8 cellular contexts compared by ENCODE assay signal in the genomic region with DNA sequence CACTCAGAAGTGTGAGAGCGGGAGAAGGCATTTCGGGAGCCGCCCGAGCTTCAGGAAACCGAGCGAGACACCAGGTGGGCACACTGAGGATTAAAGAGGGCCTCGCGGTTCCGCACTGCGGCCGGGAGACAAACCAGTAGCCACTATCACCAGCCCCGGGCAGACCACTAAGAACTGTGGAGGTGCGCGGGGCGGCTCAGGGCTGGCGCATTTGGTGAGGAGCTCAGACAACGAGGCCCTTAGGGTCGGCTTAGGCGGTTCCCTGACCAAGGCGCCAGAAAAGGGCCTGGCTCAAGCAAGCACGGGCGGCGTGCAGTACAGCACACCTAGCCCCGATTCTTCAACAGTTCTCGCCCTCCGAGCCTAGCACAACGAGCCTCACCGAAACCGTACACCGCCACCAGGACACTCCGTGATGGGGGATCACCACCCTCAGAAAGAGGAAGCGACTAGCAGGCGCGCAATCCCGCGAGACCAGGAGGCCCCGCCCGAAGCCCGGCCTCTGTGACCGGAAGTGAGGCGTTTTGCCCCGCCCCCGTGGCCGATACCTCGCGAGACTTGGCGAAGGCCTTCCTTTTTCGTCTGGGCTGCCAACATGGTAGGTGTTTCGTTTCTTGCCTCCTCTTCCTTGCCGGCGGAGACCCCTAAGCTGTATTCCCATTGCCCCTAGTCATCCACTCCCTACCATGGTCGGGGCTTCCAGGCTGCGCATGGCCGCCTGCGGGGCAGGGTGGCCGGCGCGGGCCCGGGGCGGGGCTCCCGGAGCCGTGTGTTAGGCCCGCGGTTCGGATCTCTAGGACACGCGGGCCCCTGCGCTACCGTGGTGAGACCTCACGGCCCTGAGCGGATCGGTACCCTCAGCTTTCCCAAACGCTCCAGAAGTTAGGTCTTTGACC. TPM values are rescaled to one million over a fixed set of nuclear protein-coding genes. Genes with fewer than 3 reads are reported as not detected.
DNase-seq lines count a peak whose midpoint lies in the region; ATAC-seq and TF ChIP-seq lines count a peak whose summit lies in the region.

A gene (plus strand): TSS at position 574 of the 896 bp plus-strand sequence. CDS start 22 bp downstream, at position 596.
A gene with protein sequence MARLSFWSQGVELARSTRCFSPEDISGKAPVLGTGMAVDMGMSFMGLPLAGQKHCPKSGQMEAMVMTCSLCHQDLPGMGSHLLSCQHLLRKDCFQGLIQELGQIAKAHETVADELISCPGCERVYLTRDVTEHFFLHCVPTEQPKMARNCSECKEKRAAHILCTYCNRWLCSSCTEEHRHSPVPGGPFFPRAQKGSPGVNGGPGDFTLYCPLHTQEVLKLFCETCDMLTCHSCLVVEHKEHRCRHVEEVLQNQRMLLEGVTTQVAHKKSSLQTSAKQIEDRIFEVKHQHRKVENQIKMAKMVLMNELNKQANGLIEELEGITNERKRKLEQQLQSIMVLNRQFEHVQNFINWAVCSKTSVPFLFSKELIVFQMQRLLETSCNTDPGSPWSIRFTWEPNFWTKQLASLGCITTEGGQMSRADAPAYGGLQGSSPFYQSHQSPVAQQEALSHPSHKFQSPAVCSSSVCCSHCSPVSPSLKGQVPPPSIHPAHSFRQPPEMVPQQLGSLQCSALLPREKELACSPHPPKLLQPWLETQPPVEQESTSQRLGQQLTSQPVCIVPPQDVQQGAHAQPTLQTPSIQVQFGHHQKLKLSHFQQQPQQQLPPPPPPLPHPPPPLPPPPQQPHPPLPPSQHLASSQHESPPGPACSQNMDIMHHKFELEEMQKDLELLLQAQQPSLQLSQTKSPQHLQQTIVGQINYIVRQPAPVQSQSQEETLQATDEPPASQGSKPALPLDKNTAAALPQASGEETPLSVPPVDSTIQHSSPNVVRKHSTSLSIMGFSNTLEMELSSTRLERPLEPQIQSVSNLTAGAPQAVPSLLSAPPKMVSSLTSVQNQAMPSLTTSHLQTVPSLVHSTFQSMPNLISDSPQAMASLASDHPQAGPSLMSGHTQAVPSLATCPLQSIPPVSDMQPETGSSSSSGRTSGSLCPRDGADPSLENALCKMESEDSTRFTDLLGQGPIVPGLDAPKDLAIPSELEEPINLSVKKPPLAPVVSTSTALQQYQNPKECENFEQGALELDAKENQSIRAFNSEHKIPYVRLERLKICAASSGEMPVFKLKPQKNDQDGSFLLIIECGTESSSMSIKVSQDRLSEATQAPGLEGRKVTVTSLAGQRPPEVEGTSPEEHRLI (N-terminal part only) (minus strand): TSS at position 447 of the 896 bp plus-strand sequence. CDS start 10,391 bp downstream, outside the sequence.

- DNase-seq in AG09319 (ENCODE audit: extremely low read depth, low read depth) (peak; percentile 91), NCI-H345 (lab: John Stamatoyannopoulos, UW) (peak; percentile 97), activated B cell treated with CpG ODN at 0.5 μM for 24 hours (peak; percentile 99), cardiac fibroblast (ENCODE audit: low read depth in 2 of 2) (peak; percentile 97 to 98), iris pigment epithelial cell (ENCODE audit: low read depth) (peak; percentile 96)
- peak; percentile 98 for DNase-seq in stimulated activated CD4-positive, alpha-beta T cell treated with anti-CD3 and anti-CD28 coated beads, Interleukin-12 subunit alpha, Interleukin-12 subunit beta, amount 100 ng/mL, for 24 hours (ENCODE audit: low read depth in 2 of 2)

- H3K9me3 Mint-ChIP-seq in activated B cell treated with CpG ODN at 0.5 μM for 24 hours, result no peaks in the 10 kb centered on the region

- POLR2A ChIA-PET in activated B cell treated with CpG ODN at 0.5 μM for 24 hours (lab: Charles Lee), result interaction anchor here (0.5 to 2.6 kb wide), 27 partner anchors 9 to 1390 kb away, joined by 3 to 20 read pairs (median 4); a partner anchor contains a TSS

- CTCF ChIA-PET in activated B cell treated with CpG ODN at 0.5 μM for 24 hours (lab: Charles Lee), result interaction anchor here (1.1 kb wide), 1 partner anchor 277 kb away, joined by 3 read pairs; no protein-coding TSS in a partner anchor

- peaks cover 45% of the 10 kb centered on the region for H3K4me1 Mint-ChIP-seq in activated B cell treated with CpG ODN at 0.5 μM for 24 hours

- intact Hi-C loops in activated B cell treated with CpG ODN at 0.5 μM for 24 hours (cut with micrococcal nuclease), result loop anchor here (1.0 to 10.0 kb wide), 11 partner anchors 50 to 1772 kb away; a partner anchor contains a TSS

- H3K27ac Mint-ChIP-seq in activated B cell treated with CpG ODN at 0.5 μM for 24 hours, result peak within 1 kb of the TSS; percentile 96

- peaks cover 56% of the 10 kb centered on the region for H3K36me3 Mint-ChIP-seq in activated B cell treated with CpG ODN at 0.5 μM for 24 hours (ENCODE audit: low read depth)

- peak within 1 kb of the TSS; percentile 94 for H3K4me3 Mint-ChIP-seq in activated B cell treated with CpG ODN at 0.5 μM for 24 hours

- H3K27me3 Mint-ChIP-seq in activated B cell treated with CpG ODN at 0.5 μM for 24 hours, result no peaks in the 10 kb centered on the region

- H3K4me3 ChIP-seq in cardiac fibroblast (replicated peaks in 1 of 2; ENCODE audit: low read depth in 2 of 2, low read length in 2 of 2), result peak within 1 kb of the TSS; percentile 96 to 98

- ATAC-seq in GM19025 (IDR thresholded peaks at IDR 0.05; ENCODE audit: low read depth, unreplicated experiment) (peak; percentile 93), HG03280 (IDR thresholded peaks at IDR 0.05; ENCODE audit: unreplicated experiment) (peak; percentile 96), activated B cell treated with CpG ODN at 0.5 μM for 24 hours (ENCODE audit: low read depth) (peak; percentile 94)

- TF ChIP-seq CTCF in AG09319 (IDR thresholded peaks at IDR 0.05; ENCODE audit: low read depth, low read length), result no peak; the same call in none of the 2 replicates
- no peak for TF ChIP-seq CTCF in activated B cell treated with CpG ODN at 0.5 μM for 24 hours (IDR thresholded peaks at IDR 0.05)
- TF ChIP-seq CTCF in cardiac fibroblast (IDR thresholded peaks at IDR 0.05; ENCODE audit: low read depth, low read length), result peak; percentile 15

RNA-seq across cellular contexts. Expression of the first gene that starts in this region (rescaled TPM):
- total RNA-seq in activated B cell treated with CpG ODN at 0.5 μM for 24 hours, result 1,592 and 2,225 TPM in 2 replicates

RNA-seq across cellular contexts. Expression of the second gene that starts in this region (rescaled TPM):
- total RNA-seq in activated B cell treated with CpG ODN at 0.5 μM for 24 hours, result 12.4 and 13.3 TPM in 2 replicates

Comparison
In these comparisons a context has a peak if more than half of its experiments do, and no peak if none do; other contexts are left out.
1. Peak in every context shown above with its lines: DNase-seq, ATAC-seq and H3K4me3 ChIP-seq.